In genomic region chr19:7340959-7341837, GRCh38 we compare ENCODE assay signal across 8 cellular contexts. TPM values are rescaled to one million over a fixed set of nuclear protein-coding genes. Genes with fewer than 3 reads are reported as not detected.
DNase-seq lines count a peak whose midpoint lies in the region; ATAC-seq, FAIRE-seq and TF ChIP-seq lines count a peak whose summit lies in the region.

No MANE protein-coding gene starts in this region.

- no peak for ATAC-seq in GM18858 (IDR thresholded peaks at IDR 0.05; ENCODE audit: unreplicated experiment)

- TF ChIP-seq CTCF in 22Rv1 (IDR thresholded peaks at IDR 0.05), result peak; percentile 93

- H3K27ac ChIP-seq in 22Rv1, result no peak overlapping the region

- DNase-seq in GM12891 (ENCODE audit: insufficient read length, low spot score), result no peak
- DNase-seq in NCI-H2171 treated with DMSO at 0.1 percent for 48 hours (lab: John Stamatoyannopoulos, UW), result peak; percentile 74
- peak; percentile 74 for DNase-seq in activated CD4-positive, alpha-beta T cell treated with anti-CD3 and anti-CD28 coated beads for 1 hour
- DNase-seq in cerebellum (ENCODE audit: low spot score), result peak; percentile 67
- peak; percentile 94 for DNase-seq in left kidney (ENCODE audit: low read depth, low spot score)
- peak; percentile 87 for DNase-seq in stimulated activated CD4-positive, alpha-beta T cell treated with anti-CD3 and anti-CD28 coated beads, Interleukin-4, amount 100 ng/mL, for 24 hours

- peak; percentile 93 for FAIRE-seq in GM12891 (lab: Jason Lieb, UNC)

- TF ChIP-seq POLR2A in GM12891 (IDR thresholded peaks at IDR 0.05; ENCODE audit: low read depth, low read length), result no peak

TF ChIP-seq in GM12891, 5 proteins besides CTCF, POLR2A, EP300 and RAD21:
- TF ChIP-seq POLR2AphosphoS5 (IDR thresholded peaks at IDR 0.05; ENCODE audit: low read depth, low read length) (no peak), PAX5 (IDR thresholded peaks at IDR 0.05; ENCODE audit: insufficient read depth, low read length, severe bottlenecking) (no peak), SPI1 (IDR thresholded peaks at IDR 0.05; ENCODE audit: low read depth, low read length) (no peak), TAF1 (IDR thresholded peaks at IDR 0.05; ENCODE audit: low read depth, low read length) (no peak), POU2F2 (IDR thresholded peaks at IDR 0.05; ENCODE audit: low read depth, low read length) (no peak)

RNA-seq across cellular contexts. Expression of gene ARHGEF18, which starts 7.5 kb away (rescaled TPM):
- 14.0 TPM for polyA plus RNA-seq in GM12891 (2012; ENCODE audit: low read depth, missing spikeins)
- total RNA-seq in cerebellum, result 19.6 TPM

RNA-seq across cellular contexts. Expression of gene INSR, which starts 47.0 kb away (rescaled TPM):
- 11.9 TPM for polyA plus RNA-seq in GM12891 (2012; ENCODE audit: low read depth, missing spikeins)
- 51.6 TPM for total RNA-seq in cerebellum
